ENCODE assay signal across 8 cellular contexts in genomic region chr14:55581011-55581806, GRCh38. TPM values are rescaled to one million over a fixed set of nuclear protein-coding genes. Genes with fewer than 3 reads are reported as not detected.
DNase-seq lines count a peak whose midpoint lies in the region; ATAC-seq and TF ChIP-seq lines count a peak whose summit lies in the region.

No MANE protein-coding gene starts in this region.

- DNase-seq in AG04450 (ENCODE audit: low read depth, low spot score) (no peak), medulla oblongata (ENCODE audit: extremely low spot score) (peak; percentile 54)
- peak; percentile 14 to 23 for DNase-seq in activated CD4-positive, alpha-beta T cell treated with anti-CD3 and anti-CD28 coated beads, Interleukin-2, amount 50 U/mL, for 24 hours (ENCODE audit: low read depth in 1 of 2, low spot score in 1 of 2)
- peak; percentile 25 for DNase-seq in effector CD4-positive, alpha-beta T cell
- DNase-seq in stimulated activated CD8-positive, alpha-beta memory T cell treated with anti-CD3 and anti-CD28 coated beads, Interleukin-12 subunit alpha, Interleukin-12 subunit beta, amount 100 ng/mL, for 4 hours (ENCODE audit: low read depth) = peak; percentile 4

- no peaks in the 10 kb centered on the region for H3K36me3 ChIP-seq in Loucy (ENCODE audit: insufficient read depth, low read length)

- H3K27ac ChIP-seq in AG04450 (ENCODE audit: low read depth, low read length) = no peak overlapping the region

- no peaks in the 10 kb centered on the region; the same call in 1 of the 2 replicates for H3K9me3 ChIP-seq in AG04450 (ENCODE audit: control insufficient read depth, insufficient read depth, low read length)
- no peaks in the 10 kb centered on the region for H3K9me3 ChIP-seq in Loucy (ENCODE audit: insufficient read depth, low read depth, low read length)

- H3K9me2 ChIP-seq in Loucy (replicated peaks; ENCODE audit: low read depth, low read length) = no peaks in the 10 kb centered on the region

- peaks cover 56% of the 10 kb centered on the region for H4K20me1 ChIP-seq in Loucy (ENCODE audit: insufficient read depth, low read length, poor library complexity, severe bottlenecking)

- ATAC-seq in GM18907 (IDR thresholded peaks at IDR 0.05; ENCODE audit: unreplicated experiment) = peak; percentile 25
- ATAC-seq in HG03378 (IDR thresholded peaks at IDR 0.05; ENCODE audit: unreplicated experiment) = no peak

- peak overlapping the region; percentile 87 for H3K4me2 ChIP-seq in Loucy (ENCODE audit: low read depth, low read length, poor library complexity, severe bottlenecking)

- H3K4me1 ChIP-seq in Loucy (ENCODE audit: insufficient read depth, low read length, poor library complexity, severe bottlenecking) = peaks cover 59% of the 10 kb centered on the region

- H3K9ac ChIP-seq in Loucy (ENCODE audit: low read depth, low read length, poor library complexity, severe bottlenecking) = peak overlapping the region; percentile 89

- POLR2A ChIA-PET in AG04450 (lab: Yijun Ruan, JAX) = interaction anchor here (0.7 kb wide), 1 partner anchor 24 kb away, joined by 3 read pairs; no protein-coding TSS in a partner anchor

- CTCF ChIA-PET in AG04450 (lab: Charles Lee) = interaction anchor here (0.7 to 1.6 kb wide), 3 partner anchors 9 to 322 kb away, joined by 3 to 18 read pairs (median 5); no protein-coding TSS in a partner anchor

- H3K4me3 ChIP-seq in AG04450 (ENCODE audit: low read depth, low read length) (peak overlapping the region; percentile 79), Loucy (ENCODE audit: low read length, poor library complexity, severe bottlenecking) (peak overlapping the region; percentile 92)

- H3K79me2 ChIP-seq in Loucy (ENCODE audit: insufficient read depth, low read length) = peaks cover 68% of the 10 kb centered on the region

- no peaks in the 10 kb centered on the region for H3F3A ChIP-seq in Loucy (ENCODE audit: low read depth)

- H2AFZ ChIP-seq in Loucy (ENCODE audit: low read length) = peak overlapping the region; percentile 82

- H3K27me3 ChIP-seq in AG04450 (ENCODE audit: control insufficient read depth, insufficient read depth, low read length) (no peaks in the 10 kb centered on the region), Loucy (ENCODE audit: insufficient read depth, low read length, poor library complexity, severe bottlenecking) (no peaks in the 10 kb centered on the region)

- TF ChIP-seq CTCF in AG04450 (IDR thresholded peaks at IDR 0.05; ENCODE audit: low read depth, low read length) = no peak
- no peak for TF ChIP-seq CTCF in Loucy (conservative IDR thresholded peaks at IDR 0.05; ENCODE audit: low read length)

RNA-seq across cellular contexts. Expression of gene KTN1, which starts 1.2 kb away (rescaled TPM):
- polyA plus RNA-seq in AG04450 (2011; rRNA removed) = 69.7 and 129 TPM in 2 replicates
- 32.6 and 75.8 TPM in 2 replicates for polyA minus RNA-seq in AG04450 (2011; rRNA and poly(A)+ RNA removed)
